In genomic region chr1:109183339-109183738, GRCh38 we compare ENCODE assay signal across 18 cellular contexts. TPM values are rescaled to one million over a fixed set of nuclear protein-coding genes. Genes with fewer than 3 reads are reported as not detected.
DNase-seq lines count a peak whose midpoint lies in the region; ATAC-seq, FAIRE-seq and TF ChIP-seq lines count a peak whose summit lies in the region.
"Had no signal": no experiment of that assay in that cellular context is flagged by ENCODE, and none has a peak within 500 bp of the region (broad histone marks: within the 10 kb centered on the region; RNA-seq: fewer than 3 reads in every experiment).

No MANE protein-coding gene starts in this region.

- ATAC-seq in K562 (no peak), GM18909 (IDR thresholded peaks at IDR 0.05; ENCODE audit: poor library complexity, unreplicated experiment) (no peak), gastrocnemius medialis (no peak), HG02610 (IDR thresholded peaks at IDR 0.05; ENCODE audit: unreplicated experiment) (no peak)

- no peak for TF ChIP-seq RAD21 in K562 (CRISPR knock-in tag; conservative IDR thresholded peaks at IDR 0.05 in 1 of 2, IDR thresholded peaks at IDR 0.05 in 1 of 2)

- no peaks in the 10 kb centered on the region for H3K9me1 ChIP-seq in K562 (ENCODE audit: control insufficient read depth, insufficient read depth, low read length)

- H4K20me1 ChIP-seq in K562 (replicated peaks; ENCODE audit: control insufficient read depth, insufficient read depth, low read length) = no peaks in the 10 kb centered on the region

- H3K27ac ChIP-seq in 22Rv1 (peak overlapping the region; percentile 97), HEK293 (ENCODE audit: extremely low read depth, low read depth, low read length) (no peak overlapping the region), K562 (ENCODE audit: extremely low read depth, low read depth, low read length) (no peak overlapping the region), gastrocnemius medialis (no peak overlapping the region)

- H3K27me3 ChIP-seq in K562 (ENCODE audit: control insufficient read depth in 2 of 2, insufficient read depth in 2 of 2, low read length in 2 of 2) (no peaks in the 10 kb centered on the region), gastrocnemius medialis (no peaks in the 10 kb centered on the region)

- no peaks in the 10 kb centered on the region for H3K36me3 Mint-ChIP-seq in progenitor cell of endocrine pancreas (ENCODE audit: insufficient read depth)

- no peak overlapping the region for H3K4me3 ChIP-seq in HEK293 (ENCODE audit: low read depth, low read length)
- no peak overlapping the region for H3K4me3 ChIP-seq in K562
- H3K4me3 ChIP-seq in gastrocnemius medialis = no peak overlapping the region
- H3K4me3 ChIP-seq: HAP-1 had no signal

- in situ Hi-C loops in K562 (cut with MboI) = no loop called here
- in situ Hi-C loops in gastrocnemius medialis (cut with MboI; ENCODE audit: low sequenced_read_pairs in 4 of 4) = no loop called here

- H3K27me3 Mint-ChIP-seq in progenitor cell of endocrine pancreas = no peaks in the 10 kb centered on the region
- H3K27me3 Mint-ChIP-seq: CD4-positive, alpha-beta memory T cell had no signal

- DNase-seq in K562 (ENCODE audit: extremely low read depth in 1 of 4, low spot score in 3 of 4) = no peak
- DNase-seq in progenitor cell of endocrine pancreas (ENCODE audit: low spot score, unreplicated experiment) = no peak
- no peak for DNase-seq in gastrocnemius medialis
- no peak for DNase-seq in head of caudate nucleus
- DNase-seq: C1 segment of cervical spinal cord; CD4-positive, alpha-beta memory T cell; COR-L47; DMS153; DND-41; GOT3 had no signal

- TF ChIP-seq POLR2A in K562 (conservative IDR thresholded peaks at IDR 0.05) (no peak), gastrocnemius medialis (IDR thresholded peaks at IDR 0.05) (no peak)

- POLR2A ChIA-PET in HEK293 (lab: Yijun Ruan, JAX) (interaction anchor here (0.7 kb wide), 1 partner anchor 14 kb away, joined by 3 read pairs; no protein-coding TSS in a partner anchor), K562 (lab: Yijun Ruan, JAX) (interaction anchor here (3.7 kb wide), 1 partner anchor 12 kb away, joined by 12 read pairs; no protein-coding TSS in a partner anchor)

- no peak for FAIRE-seq in K562 (lab: Jason Lieb, UNC)
- FAIRE-seq: G401.6, GM12892, H54 had no signal

- no peak overlapping the region for H2AFZ ChIP-seq in K562 (ENCODE audit: low read depth, low read length)

- TF ChIP-seq EP300 in K562 (IDR thresholded peaks at IDR 0.05; ENCODE audit: low read length) = no peak

- CTCF ChIA-PET in HEK293 (lab: Yijun Ruan, JAX) = interaction anchor here (0.7 to 1.2 kb wide), 2 partner anchors 18 to 1521 kb away, joined by 3 to 6 read pairs; no protein-coding TSS in a partner anchor
- CTCF ChIA-PET in K562 (lab: Yijun Ruan, JAX; ENCODE audit: low intra/inter-chr PET ratio) = no interaction called here

- peak overlapping the region; percentile 76 for H3K27ac Mint-ChIP-seq in progenitor cell of endocrine pancreas
- H3K27ac Mint-ChIP-seq: CD4-positive, alpha-beta memory T cell had no signal

- H3K4me1 ChIP-seq in HEK293 (ENCODE audit: control insufficient read depth, insufficient read depth, low read length) (peaks cover 3% of the 10 kb centered on the region), K562 (replicated peaks in 1 of 2; ENCODE audit: control insufficient read depth in 2 of 2, insufficient read depth in 2 of 2, low read length in 2 of 2) (peaks cover 39 to 40% of the 10 kb centered on the region in 2 experiments), gastrocnemius medialis (no peaks in the 10 kb centered on the region)
- H3K4me1 ChIP-seq: HAP-1 had no signal

- H3K9me3 ChIP-seq in HEK293 (ENCODE audit: control insufficient read depth, insufficient read depth, low read depth, low read length) (no peaks in the 10 kb centered on the region), K562 (replicated peaks; ENCODE audit: control insufficient read depth, insufficient read depth, low read depth, low read length) (no peaks in the 10 kb centered on the region), gastrocnemius medialis (no peaks in the 10 kb centered on the region)
- H3K9me3 ChIP-seq: HAP-1 had no signal

- no peak overlapping the region for H3K9ac ChIP-seq in K562 (ENCODE audit: insufficient read depth in 1 of 2, low read depth in 2 of 2, low read length in 2 of 2)

- no peak overlapping the region for H3K4me3 Mint-ChIP-seq in progenitor cell of endocrine pancreas (ENCODE audit: low read depth)
- H3K4me3 Mint-ChIP-seq: CD4-positive, alpha-beta memory T cell had no signal

- no peaks in the 10 kb centered on the region for H3K79me2 ChIP-seq in K562 (ENCODE audit: control insufficient read depth, insufficient read depth, low read length)

- intact Hi-C loops in K562 (cut with micrococcal nuclease) = no loop called here
- intact Hi-C loops in gastrocnemius medialis (cut with DNase I; ENCODE audit: low total_unique reads) = no loop called here
- intact Hi-C loops in head of caudate nucleus (cut with DNase I) = loop anchor here (10.0 kb wide), 1 partner anchor 69 kb away; the partner anchor contains the start of gene ELAPOR1

- 0% methylated on average over 1 of the region's 1 CpG for WGBS in K562 (ENCODE audit: insufficient coverage, low coverage, missing lambda C conversion rate)

- H3K4me1 Mint-ChIP-seq in progenitor cell of endocrine pancreas (ENCODE audit: low read depth) = peaks cover 53% of the 10 kb centered on the region
- H3K4me1 Mint-ChIP-seq: CD4-positive, alpha-beta memory T cell had no signal

- BruUV-seq in K562 (replicated peaks; lab: Mats Ljungman, UMichigan) = no TSS peak

- no peak overlapping the region for H3K4me2 ChIP-seq in K562 (ENCODE audit: insufficient read depth, low read length)

- TF ChIP-seq CTCF in 22Rv1 (IDR thresholded peaks at IDR 0.05) = no peak
- no peak for TF ChIP-seq CTCF in HEK293 (tag by site-specific recombination; IDR thresholded peaks at IDR 0.05)
- no peak for TF ChIP-seq CTCF in K562 (IDR thresholded peaks at IDR 0.05 in 2 of 3, conservative IDR thresholded peaks at IDR 0.05 in 1 of 3; ENCODE audit: insufficient read depth in 2 of 3, low read depth in 1 of 3, low read length in 3 of 3)
- TF ChIP-seq CTCF in progenitor cell of endocrine pancreas (IDR thresholded peaks at IDR 0.05; ENCODE audit: unreplicated experiment) = no peak
- TF ChIP-seq CTCF in gastrocnemius medialis (IDR thresholded peaks at IDR 0.05 in 4 of 5, conservative IDR thresholded peaks at IDR 0.05 in 1 of 5) = no peak

- H3K9me3 Mint-ChIP-seq in progenitor cell of endocrine pancreas (ENCODE audit: low read depth) = no peaks in the 10 kb centered on the region

- H3K36me3 ChIP-seq in HEK293 (ENCODE audit: control insufficient read depth in 2 of 2, insufficient read depth in 1 of 2, low read length in 2 of 2) (no peaks in the 10 kb centered on the region), K562 (ENCODE audit: control insufficient read depth, insufficient read depth, low read length) (no peaks in the 10 kb centered on the region), gastrocnemius medialis (no peaks in the 10 kb centered on the region)
- H3K36me3 ChIP-seq: HAP-1 had no signal

TF ChIP-seq in HEK293, 187 proteins besides CTCF, POLR2A, EP300 and RAD21:
- peak; percentile 92 for TF ChIP-seq ZNF366 (tag by site-specific recombination; conservative IDR thresholded peaks at IDR 0.05)
- TF ChIP-seq ZNF580 (tag by site-specific recombination; IDR thresholded peaks at IDR 0.05) = no peak

TF ChIP-seq in K562, 482 proteins besides CTCF, POLR2A, EP300 and RAD21:
- TF ChIP-seq ZNF212 (CRISPR knock-in tag; IDR thresholded peaks at IDR 0.05) = no peak
- TF ChIP-seq TRIM24 (IDR thresholded peaks at IDR 0.05) = no peak
- TF ChIP-seq GTF2E2 (tag; IDR thresholded peaks at IDR 0.05) = no peak
- TF ChIP-seq GABPB2 (CRISPR knock-in tag; conservative IDR thresholded peaks at IDR 0.05) = no peak
- TF ChIP-seq TARDBP (IDR thresholded peaks at IDR 0.05) = no peak
- no peak for TF ChIP-seq MYC (IDR thresholded peaks at IDR 0.05; ENCODE audit: low read depth, low read length)
- TF ChIP-seq MYC (CRISPR knock-in tag; IDR thresholded peaks at IDR 0.05; ENCODE audit: borderline replicate concordance, low read depth) = no peak
- TF ChIP-seq C11orf30 (IDR thresholded peaks at IDR 0.05; ENCODE audit: low read depth) = no peak
- TF ChIP-seq SNRNP70 (optimal IDR thresholded peaks at IDR 0.05; ENCODE audit: low read depth, low read length) = no peak
- TF ChIP-seq ZNF512 (tag; IDR thresholded peaks at IDR 0.05) = peak; percentile 67; the same call in 1 of the 2 replicates

RNA-seq across cellular contexts. Expression of gene SARS1, which starts 30.4 kb away (rescaled TPM):
- 340 and 395 TPM in 2 replicates for total RNA-seq in K562 (2011; cell fraction: chromatin; rRNA removed; ENCODE audit: low replicate concordance)
- total RNA-seq in K562 (2011; cell fraction: nucleolus; rRNA removed) = 195 and 209 TPM in 2 replicates
- 265 and 293 TPM in 2 replicates for total RNA-seq in K562 (2011; cell fraction: nucleoplasm; rRNA removed)
- total RNA-seq in K562 (2014; rRNA removed) (254 and 257 TPM in 2 replicates), K562 (2014; rRNA removed; fragmentation: Illumina TruSeq; extraction: Trizol) (273 and 284 TPM in 2 replicates), K562 (2015; rRNA removed; fragmentation: Illumina TruSeq; extraction: Trizol) (211 and 221 TPM in 2 replicates), K562 (2021) (232 and 246 TPM in 2 replicates), progenitor cell of endocrine pancreas (135 TPM in 2 replicates), gastrocnemius medialis (100 to 1,000 TPM in 1 of 4 donors, 10 to 100 TPM in 3; 97.6 to 116 (median 98.7) TPM)
- polyA plus RNA-seq in K562 (2011; rRNA removed) (221 and 230 TPM in 2 replicates), K562 (2014; fragmentation: Illumina TruSeq; extraction: Trizol) (293 and 317 TPM in 2 replicates), K562 (2014; fragmentation: Nextera tagmentation; extraction: Ambion mirVana) (100 to 1,000 TPM; 336 to 623 TPM), K562 (2014; rRNA removed) (235 and 240 TPM in 2 replicates)
- polyA plus RNA-seq in K562 (2011; cell fraction: cytosol; rRNA removed) = 149 and 217 TPM in 2 replicates
- polyA plus RNA-seq in K562 (2011; cell fraction: nucleus; rRNA removed) = 232 and 336 TPM in 2 replicates
- polyA plus RNA-seq in K562 (2012) = 195 and 518 TPM in 2 replicates
- polyA minus RNA-seq in K562 (2011; rRNA and poly(A)+ RNA removed) = 227 and 242 TPM in 2 replicates
- 87.5 and 101 TPM in 2 replicates for polyA minus RNA-seq in K562 (2011; cell fraction: cytosol; rRNA and poly(A)+ RNA removed)
- polyA minus RNA-seq in K562 (2011; cell fraction: nucleus; rRNA and poly(A)+ RNA removed) = 92.1 and 168 TPM in 2 replicates
